ENCODE assay signal across 23 cellular contexts in the genomic region with DNA sequence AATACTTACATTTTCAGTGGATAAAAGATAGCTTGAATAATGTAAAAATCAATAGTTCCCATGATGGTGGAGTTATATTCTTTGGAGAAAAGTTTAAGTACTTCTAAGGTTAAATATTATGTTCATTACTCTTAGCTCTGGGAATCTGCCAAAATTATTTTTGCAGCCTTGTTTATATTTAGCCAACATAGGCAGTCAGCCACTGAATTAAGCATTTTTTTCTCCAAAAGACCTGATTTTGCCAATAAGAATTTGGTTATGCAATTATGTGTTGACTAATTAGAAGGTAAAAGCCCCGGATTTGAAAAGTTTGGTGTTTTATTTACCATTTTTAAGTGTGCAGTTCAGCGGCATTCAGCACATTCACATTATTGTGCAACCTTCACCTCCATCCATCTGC.
DNase-seq lines count a peak whose midpoint lies in the region; TF ChIP-seq lines count a peak whose summit lies in the region.
"Had no signal": no experiment of that assay in that cellular context is flagged by ENCODE, and none has a peak within 500 bp of the region (broad histone marks: within the 10 kb centered on the region; RNA-seq: fewer than 3 reads in every experiment).

No MANE protein-coding gene starts in this region.

- DNase-seq in GM04504 (ENCODE audit: low read depth): peak; percentile 32
- DNase-seq in brain microvascular endothelial cell: no peak
- DNase-seq in glutamatergic neuron: no peak
- no peak for DNase-seq in smooth muscle cell (lab: John Stamatoyannopoulos, UW; ENCODE audit: unreplicated experiment)
- no peak for DNase-seq in activated naive CD4-positive, alpha-beta T cell (lab: John Stamatoyannopoulos, UW)
- DNase-seq in tibial nerve (ENCODE audit: low spot score in 2 of 2): no peak
- no peak for DNase-seq in esophagus squamous epithelium (lab: John Stamatoyannopoulos, UW)
- DNase-seq: activated B cell treated with CpG ODN at 0.5 μM for 24 hours; activated CD4-positive, alpha-beta memory T cell treated with anti-CD3 and anti-CD28 coated beads for 36 hours; activated CD8-positive, alpha-beta memory T cell treated with anti-CD3 and anti-CD28 coated beads, Interleukin-2, amount 50 U/mL, for 48 hours; foreskin keratinocyte; heart right ventricle; NCI-H1105; NCI-H187 treated with DMSO at 0.1 percent for 48 hours; NCI-H2227 treated with DMSO at 0.1 percent for 48 hours; NCI-H748 treated with DMSO at 0.1 percent for 48 hours; psoas muscle; stimulated activated naive CD8-positive, alpha-beta T cell treated with anti-CD3 and anti-CD28 coated beads, Interleukin-15, Interleukin-2, amounts not matched to agents 100 U/mL and 50 U/mL, for 24 hours; T-cell; uterus had no signal

- no peaks in the 10 kb centered on the region for H3K36me3 Mint-ChIP-seq in glutamatergic neuron (ENCODE audit: unreplicated experiment)
- H3K36me3 Mint-ChIP-seq: activated CD4-positive, alpha-beta memory T cell treated with anti-CD3 and anti-CD28 coated beads for 36 hours; activated naive CD8-positive, alpha-beta T cell; T-cell had no signal

- no peak overlapping the region for H3K4me2 ChIP-seq in smooth muscle cell

- TF ChIP-seq POLR2A in tibial nerve (IDR thresholded peaks at IDR 0.05): no peak
- no peak for TF ChIP-seq POLR2A in esophagus squamous epithelium (IDR thresholded peaks at IDR 0.05)

- no peaks in the 10 kb centered on the region for H3K9me3 ChIP-seq in smooth muscle cell (replicated peaks; ENCODE audit: low read depth)
- no peaks in the 10 kb centered on the region for H3K9me3 ChIP-seq in tibial nerve
- H3K9me3 ChIP-seq in esophagus squamous epithelium: no peaks in the 10 kb centered on the region
- H3K9me3 ChIP-seq: heart right ventricle, psoas muscle, thoracic aorta, uterus had no signal

- H3K36me3 ChIP-seq in brain microvascular endothelial cell (replicated peaks) (no peaks in the 10 kb centered on the region), smooth muscle cell (ENCODE audit: low read depth) (no peaks in the 10 kb centered on the region), tibial nerve (no peaks in the 10 kb centered on the region), esophagus squamous epithelium (no peaks in the 10 kb centered on the region)
- H3K36me3 ChIP-seq: heart right ventricle, thoracic aorta, uterus had no signal

- H3K4me1 ChIP-seq in smooth muscle cell (ENCODE audit: low read depth) (no peaks in the 10 kb centered on the region), tibial nerve (no peaks in the 10 kb centered on the region), esophagus squamous epithelium (peaks cover 4 to 18% (median 7%) of the 10 kb centered on the region in 3 donors)
- H3K4me1 ChIP-seq: psoas muscle, uterus had no signal

- no peaks in the 10 kb centered on the region for H4K20me1 ChIP-seq in smooth muscle cell (ENCODE audit: low read depth)

- TF ChIP-seq EP300 in tibial nerve (IDR thresholded peaks at IDR 0.05): no peak

- TF ChIP-seq CTCF in brain microvascular endothelial cell (IDR thresholded peaks at IDR 0.05; ENCODE audit: low read depth, low read length, missing control alignments) (no peak), glutamatergic neuron (IDR thresholded peaks at IDR 0.05; ENCODE audit: partially characterized antibody, unreplicated experiment) (no peak), smooth muscle cell (IDR thresholded peaks at IDR 0.05; ENCODE audit: borderline replicate concordance, insufficient read depth, poor library complexity, severe bottlenecking) (no peak), tibial nerve (IDR thresholded peaks at IDR 0.05) (no peak), esophagus squamous epithelium (IDR thresholded peaks at IDR 0.05) (no peak)

- H3K27ac Mint-ChIP-seq in glutamatergic neuron (ENCODE audit: unreplicated experiment): no peak overlapping the region
- H3K27ac Mint-ChIP-seq: activated B cell treated with CpG ODN at 0.5 μM for 24 hours; activated CD4-positive, alpha-beta memory T cell treated with anti-CD3 and anti-CD28 coated beads for 36 hours; activated naive CD8-positive, alpha-beta T cell; activated T-helper 2 cell treated with anti-CD3 and anti-CD28 coated beads, Interferon-gamma antibody, Interleukin-2, Interleukin-4, amounts not matched to agents 10 μg/mL and 5 μg/mL and 100 μg/mL, durations not matched to agents 14 hours and 24 hours and 36 hours; T-cell had no signal

- H3K4me3 ChIP-seq in brain microvascular endothelial cell (ENCODE audit: low read depth, low read length) (no peak overlapping the region), smooth muscle cell (no peak overlapping the region), tibial nerve (no peak overlapping the region), esophagus squamous epithelium (no peak overlapping the region)
- H3K4me3 ChIP-seq: heart right ventricle, psoas muscle, thoracic aorta, uterus had no signal

- H3K27me3 ChIP-seq in brain microvascular endothelial cell (replicated peaks) (no peaks in the 10 kb centered on the region), smooth muscle cell (ENCODE audit: low read depth) (no peaks in the 10 kb centered on the region), tibial nerve (no peaks in the 10 kb centered on the region), esophagus squamous epithelium (no peaks in the 10 kb centered on the region)
- H3K27me3 ChIP-seq: heart right ventricle, uterus had no signal

- peak overlapping the region; percentile 94 for H3K27ac ChIP-seq in brain microvascular endothelial cell
- peak overlapping the region; percentile 6 for H3K27ac ChIP-seq in smooth muscle cell (ENCODE audit: low read depth)
- no peak overlapping the region for H3K27ac ChIP-seq in tibial nerve
- no peak overlapping the region for H3K27ac ChIP-seq in esophagus squamous epithelium
- H3K27ac ChIP-seq: foreskin keratinocyte, heart right ventricle, psoas muscle, thoracic aorta, uterus had no signal

- peak overlapping the region; percentile 25 for H3K4me3 Mint-ChIP-seq in glutamatergic neuron (ENCODE audit: unreplicated experiment)
- H3K4me3 Mint-ChIP-seq: activated B cell treated with CpG ODN at 0.5 μM for 24 hours; activated CD4-positive, alpha-beta memory T cell treated with anti-CD3 and anti-CD28 coated beads for 36 hours; activated naive CD8-positive, alpha-beta T cell; T-cell had no signal

- H3F3A ChIP-seq in smooth muscle cell (ENCODE audit: low read depth): no peaks in the 10 kb centered on the region

- in situ Hi-C loops in brain microvascular endothelial cell (cut with HindIII; ENCODE audit: low pct_ligation_motif_present, low sequenced_read_pairs): no loop called here

- no peak overlapping the region for H2AFZ ChIP-seq in smooth muscle cell (ENCODE audit: low read depth)

- peaks cover 48% of the 10 kb centered on the region for H3K4me1 Mint-ChIP-seq in glutamatergic neuron (ENCODE audit: low read depth, unreplicated experiment)
- H3K4me1 Mint-ChIP-seq: activated B cell treated with CpG ODN at 0.5 μM for 24 hours, T-cell had no signal

- H3K79me2 ChIP-seq in smooth muscle cell (ENCODE audit: low read depth): no peaks in the 10 kb centered on the region

- intact Hi-C loops in esophagus squamous epithelium (cut with DNase I): no loop called here

- no peak overlapping the region for H3K9ac ChIP-seq in smooth muscle cell (ENCODE audit: low read depth)

- H3K27me3 Mint-ChIP-seq in glutamatergic neuron (ENCODE audit: unreplicated experiment): peaks cover 5% of the 10 kb centered on the region

- peaks cover 7% of the 10 kb centered on the region for H3K9me3 Mint-ChIP-seq in glutamatergic neuron (ENCODE audit: unreplicated experiment)
- H3K9me3 Mint-ChIP-seq: activated B cell treated with CpG ODN at 0.5 μM for 24 hours; activated CD4-positive, alpha-beta memory T cell treated with anti-CD3 and anti-CD28 coated beads for 36 hours; activated T-helper 2 cell treated with anti-CD3 and anti-CD28 coated beads, Interferon-gamma antibody, Interleukin-2, Interleukin-4, amounts not matched to agents 10 μg/mL and 5 μg/mL and 100 μg/mL, durations not matched to agents 14 hours and 24 hours and 36 hours; T-cell had no signal

- 95% methylated on average over 2 of the region's 2 CpGs for WGBS in smooth muscle cell (ENCODE audit: low lambda C conversion rate)
- WGBS in tibial nerve, 2 donors: 65 to 69% methylated on average over 2 of the region's 2 CpGs
- 71 to 74% methylated on average over 2 of the region's 2 CpGs for WGBS in esophagus squamous epithelium, 2 donors

Comparison
In these comparisons a context has a peak if more than half of its experiments do, and no peak if none do; other contexts are left out.
1. H3K27ac ChIP-seq: peak in brain microvascular endothelial cell (single experiment) and smooth muscle cell (single experiment); none in tibial nerve (0 of 4) and esophagus squamous epithelium (0 of 4).